24 cellular contexts compared by ENCODE assay signal in genomic region chr6:108702106-108702851, GRCh38.
"Had no signal": no experiment of that assay in that cellular context is flagged by ENCODE, and none has a peak within 500 bp of the region (broad histone marks: within the 10 kb centered on the region; RNA-seq: fewer than 3 reads in every experiment).

No MANE protein-coding gene starts in this region.

- H3K27ac ChIP-seq: esophagus squamous epithelium, gastrocnemius medialis, ovary, psoas muscle, skin epidermis, suprapubic skin had no signal

- H3K27me3 ChIP-seq: esophagus squamous epithelium, gastrocnemius medialis, ovary, suprapubic skin had no signal

- H3K4me1 Mint-ChIP-seq: stimulated activated naive CD8-positive, alpha-beta T cell treated with anti-CD3 and anti-CD28 coated beads, Interleukin-15, amount 100 ng/mL, for 72 hours had no signal

- H3K4me3 ChIP-seq: esophagus squamous epithelium, gastrocnemius medialis, ovary, psoas muscle, skin epidermis, suprapubic skin had no signal

- H3K4me1 ChIP-seq: esophagus squamous epithelium, psoas muscle, suprapubic skin had no signal

- H3K4me3 Mint-ChIP-seq: effector memory CD8-positive, alpha-beta T cell; mesothelial cell of epicardium; naive thymus-derived CD4-positive, alpha-beta T cell; stimulated activated naive CD8-positive, alpha-beta T cell treated with anti-CD3 and anti-CD28 coated beads, Interleukin-15, amount 100 ng/mL, for 72 hours had no signal

- H3K9me3 ChIP-seq: ovary had no signal

- H3K27ac Mint-ChIP-seq: effector memory CD8-positive, alpha-beta T cell; mesothelial cell of epicardium; naive thymus-derived CD4-positive, alpha-beta T cell; stimulated activated naive CD8-positive, alpha-beta T cell treated with anti-CD3 and anti-CD28 coated beads, Interleukin-15, amount 100 ng/mL, for 72 hours had no signal

- ATAC-seq: effector memory CD8-positive, alpha-beta T cell; gastrocnemius medialis; left lobe of liver; naive thymus-derived CD4-positive, alpha-beta T cell; psoas muscle; right cardiac atrium; stimulated activated naive CD8-positive, alpha-beta T cell treated with anti-CD3 and anti-CD28 coated beads, Interleukin-15, amount 100 ng/mL, for 72 hours had no signal

- H3K36me3 ChIP-seq: esophagus squamous epithelium, gastrocnemius medialis, ovary, suprapubic skin had no signal

- H3K27me3 Mint-ChIP-seq: effector memory CD8-positive, alpha-beta T cell; naive thymus-derived CD4-positive, alpha-beta T cell; stimulated activated naive CD8-positive, alpha-beta T cell treated with anti-CD3 and anti-CD28 coated beads, Interleukin-15, amount 100 ng/mL, for 72 hours had no signal

- DNase-seq: cerebellar nuclear complex; cortex of kidney; effector memory CD8-positive, alpha-beta T cell; erythroblast; esophagus squamous epithelium; gastrocnemius medialis; head of caudate nucleus; kidney; mesenchymal stem cell; naive thymus-derived CD4-positive, alpha-beta T cell; occipital lobe; ovary; posterior cingulate gyrus; psoas muscle; right cardiac atrium; stimulated activated CD4-positive, alpha-beta T cell treated with anti-CD3 and anti-CD28 coated beads, Interleukin-15, amount 100 ng/mL, for 24 hours; stimulated activated CD4-positive, alpha-beta T cell treated with anti-CD3 and anti-CD28 coated beads, Interleukin-2, amount 100 ng/mL, for 48 hours; stimulated activated CD8-positive, alpha-beta memory T cell treated with anti-CD3 and anti-CD28 coated beads, Interleukin-4, amount 100 ng/mL, for 48 hours; stimulated activated naive CD4-positive, alpha-beta T cell; stimulated activated naive CD8-positive, alpha-beta T cell treated with anti-CD3 and anti-CD28 coated beads, Interleukin-15, amount 100 ng/mL, for 72 hours had no signal
